Comparison of ENCODE assay signal across 9 cellular contexts in genomic region chr3:67083277-67083676, GRCh38.
DNase-seq lines count a peak whose midpoint lies in the region; ATAC-seq and TF ChIP-seq lines count a peak whose summit lies in the region.
"Had no signal": no experiment of that assay in that cellular context is flagged by ENCODE, and none has a peak within 500 bp of the region (broad histone marks: within the 10 kb centered on the region; RNA-seq: fewer than 3 reads in every experiment).

No MANE protein-coding gene starts in this region.

- no peaks in the 10 kb centered on the region for H3K36me3 Mint-ChIP-seq in chondrocyte (ENCODE audit: low read depth)

- no peak overlapping the region for H3K27ac Mint-ChIP-seq in chondrocyte (ENCODE audit: unreplicated experiment)
- H3K27ac Mint-ChIP-seq: IgD-negative memory B cell had no signal

- H3K4me1 Mint-ChIP-seq in chondrocyte (ENCODE audit: low read depth) = no peaks in the 10 kb centered on the region

- peaks cover 33% of the 10 kb centered on the region for H3K9me3 Mint-ChIP-seq in chondrocyte (ENCODE audit: low read depth)

- TF ChIP-seq CTCF in chondrocyte (IDR thresholded peaks at IDR 0.05) = no peak

- no peaks in the 10 kb centered on the region for H3K27me3 Mint-ChIP-seq in chondrocyte (ENCODE audit: low read depth)
- H3K27me3 Mint-ChIP-seq: IgD-negative memory B cell had no signal

- no peak overlapping the region for H3K4me3 Mint-ChIP-seq in chondrocyte (ENCODE audit: unreplicated experiment)

- ATAC-seq in GM18868 (IDR thresholded peaks at IDR 0.05; ENCODE audit: unreplicated experiment) (peak; percentile 81), HG03342 (IDR thresholded peaks at IDR 0.05; ENCODE audit: unreplicated experiment) (peak; percentile 70), HG03439 (IDR thresholded peaks at IDR 0.05; ENCODE audit: unreplicated experiment) (no peak)

- DNase-seq in activated CD4-positive, CD25-positive, alpha-beta regulatory T cell treated with anti-CD3 and anti-CD28 coated beads, Interleukin-2, amount 50 U/mL, for 72 hours = peak; percentile 34
- peak; percentile 9 for DNase-seq in hepatic stellate cell (ENCODE audit: low spot score)
- DNase-seq in chondrocyte (ENCODE audit: low spot score) = no peak
- DNase-seq in NCI-H1930 (lab: John Stamatoyannopoulos, UW) = no peak
- DNase-seq in AG20443 (ENCODE audit: low spot score) = no peak

Comparison
In these comparisons a context has a peak if more than half of its experiments do, and no peak if none do; other contexts are left out.
1. DNase-seq: peak in activated CD4-positive, CD25-positive, alpha-beta regulatory T cell treated with anti-CD3 and anti-CD28 coated beads, Interleukin-2, amount 50 U/mL, for 72 hours (single experiment) and hepatic stellate cell (single experiment); none in chondrocyte (single experiment), NCI-H1930 (0 of 2) and AG20443 (single experiment).